ENCODE assay signal across 12 cellular contexts in genomic region chr9:127558581-127559246, GRCh38. TPM values are rescaled to one million over a fixed set of nuclear protein-coding genes. Genes with fewer than 3 reads are reported as not detected.
DNase-seq lines count a peak whose midpoint lies in the region; ATAC-seq, FAIRE-seq and TF ChIP-seq lines count a peak whose summit lies in the region.
"Had no signal": no experiment of that assay in that cellular context is flagged by ENCODE, and none has a peak within 500 bp of the region (broad histone marks: within the 10 kb centered on the region; RNA-seq: fewer than 3 reads in every experiment).

No MANE protein-coding gene starts in this region.

- H3K4me1 ChIP-seq in A549: peaks cover 97% of the 10 kb centered on the region
- peaks cover 32 to 45% of the 10 kb centered on the region in 2 donors for H3K4me1 ChIP-seq in naive thymus-derived CD4-positive, alpha-beta T cell (ENCODE audit: control insufficient read depth in 2 of 2, insufficient read depth in 2 of 2, low read length in 2 of 2)

- H3K9me3 ChIP-seq in A549: no peaks in the 10 kb centered on the region
- no peaks in the 10 kb centered on the region for H3K9me3 ChIP-seq in naive thymus-derived CD4-positive, alpha-beta T cell (ENCODE audit: control insufficient read depth in 2 of 3, low read length in 3 of 3)
- H3K9me3 ChIP-seq: MG63 had no signal

- no peak for FAIRE-seq in A549 (lab: Jason Lieb, UNC)

- TF ChIP-seq CTCF in A549 (IDR thresholded peaks at IDR 0.05): no peak
- no peak for TF ChIP-seq CTCF in HFF-Myc (IDR thresholded peaks at IDR 0.05; ENCODE audit: low read depth, low read length, missing control alignments)
- no peak for TF ChIP-seq CTCF in chondrocyte (IDR thresholded peaks at IDR 0.05)

- no peak for TF ChIP-seq RAD21 in A549 (conservative IDR thresholded peaks at IDR 0.05 in 1 of 2, IDR thresholded peaks at IDR 0.05 in 1 of 2)

- no peaks in the 10 kb centered on the region for H3K36me3 ChIP-seq in naive thymus-derived CD4-positive, alpha-beta T cell (ENCODE audit: control insufficient read depth in 2 of 3, insufficient read depth in 3 of 3, low read length in 3 of 3)

- H3K27ac ChIP-seq in A549: peak overlapping the region; percentile 82 to 92
- H3K27ac ChIP-seq in naive thymus-derived CD4-positive, alpha-beta T cell (ENCODE audit: low read depth, low read length): peak overlapping the region; percentile 65

- H3K9me3 Mint-ChIP-seq in chondrocyte (ENCODE audit: low read depth): no peaks in the 10 kb centered on the region
- H3K9me3 Mint-ChIP-seq in naive thymus-derived CD4-positive, alpha-beta T cell: no peaks in the 10 kb centered on the region

- H3K4me1 Mint-ChIP-seq in chondrocyte (ENCODE audit: low read depth): peaks cover 95% of the 10 kb centered on the region
- H3K4me1 Mint-ChIP-seq in naive thymus-derived CD4-positive, alpha-beta T cell: peaks cover 56 to 91% (median 67%) of the 10 kb centered on the region in 7 donors

- CTCF ChIA-PET in A549 (lab: Yijun Ruan, JAX): interaction anchor here (0.9 to 6.3 kb wide), 18 partner anchors 10 to 363 kb away, joined by 3 to 68 read pairs (median 4); partner anchors contain the start of gene TOR2A
- CTCF ChIA-PET in naive thymus-derived CD4-positive, alpha-beta T cell (lab: Charles Lee): interaction anchor here (0.6 to 1.8 kb wide), 5 partner anchors 28 to 213 kb away, joined by 3 to 5 read pairs (median 4); partner anchors contain the start of gene TOR2A

- DNase-seq in A549 (ENCODE audit: low read depth in 1 of 2, low spot score in 1 of 2) (no peak), HFF-Myc (ENCODE audit: extremely low read depth, low read depth) (no peak), chondrocyte (ENCODE audit: low spot score) (no peak), COLO829 (ENCODE audit: low spot score) (no peak)
- DNase-seq in naive thymus-derived CD4-positive, alpha-beta T cell: no peak
- DNase-seq: activated effector memory CD4-positive, alpha-beta T cell treated with Interleukin-2 at 50 U/mL for 16 hours; glutamatergic neuron; MG63; SIG-M5 had no signal

- H3K4me2 ChIP-seq in A549: peak overlapping the region; percentile 69

- H3K4me3 ChIP-seq in A549: no peak overlapping the region
- H3K4me3 ChIP-seq in HFF-Myc (replicated peaks; ENCODE audit: low read depth, low read length): peak overlapping the region; percentile 16; the same call in 1 of the 2 replicates
- no peak overlapping the region for H3K4me3 ChIP-seq in naive thymus-derived CD4-positive, alpha-beta T cell (ENCODE audit: low read length)
- H3K4me3 ChIP-seq: MG63 had no signal

- no peaks in the 10 kb centered on the region for H3K27me3 Mint-ChIP-seq in chondrocyte (ENCODE audit: low read depth)
- no peaks in the 10 kb centered on the region for H3K27me3 Mint-ChIP-seq in naive thymus-derived CD4-positive, alpha-beta T cell

- H3K4me3 Mint-ChIP-seq in chondrocyte (ENCODE audit: unreplicated experiment): no peak overlapping the region
- peak overlapping the region; percentile 54 to 80 (median 64) for H3K4me3 Mint-ChIP-seq in naive thymus-derived CD4-positive, alpha-beta T cell

- no peak for TF ChIP-seq EP300 in A549 (IDR thresholded peaks at IDR 0.05)

- intact Hi-C loops in naive thymus-derived CD4-positive, alpha-beta T cell (cut with micrococcal nuclease): no loop called here

- POLR2A ChIA-PET in A549 (lab: Yijun Ruan, JAX): interaction anchor here (1.0 to 1.2 kb wide), 2 partner anchors 14 to 20 kb away, joined by 3 read pairs; no protein-coding TSS in a partner anchor
- POLR2A ChIA-PET in naive thymus-derived CD4-positive, alpha-beta T cell (lab: Charles Lee): interaction anchor here (0.5 to 1.4 kb wide), 4 partner anchors 10 to 634 kb away, joined by 3 to 4 read pairs (median 4); partner anchors contain the start of gene LRSAM1

- TF ChIP-seq POLR2A in A549 (IDR thresholded peaks at IDR 0.05; ENCODE audit: low read length): no peak

- 68% methylated on average over 9 of the region's 9 CpGs for WGBS in A549 (ENCODE audit: missing lambda C conversion rate)

- no peaks in the 10 kb centered on the region for H3K27me3 ChIP-seq in naive thymus-derived CD4-positive, alpha-beta T cell (ENCODE audit: control insufficient read depth in 2 of 2, insufficient read depth in 2 of 2, low read length in 2 of 2)
- H3K27me3 ChIP-seq: MG63 had no signal

- ATAC-seq in A549: no peak
- ATAC-seq in naive thymus-derived CD4-positive, alpha-beta T cell: no peak
- ATAC-seq in GM21529 (IDR thresholded peaks at IDR 0.05; ENCODE audit: unreplicated experiment): no peak
- no peak for ATAC-seq in GM21717 (IDR thresholded peaks at IDR 0.05; ENCODE audit: unreplicated experiment)
- ATAC-seq in GM21528 (IDR thresholded peaks at IDR 0.05; ENCODE audit: low FRiP score, unreplicated experiment): no peak

- H3K36me3 Mint-ChIP-seq in chondrocyte (ENCODE audit: low read depth): peaks cover 5% of the 10 kb centered on the region
- peaks cover 0 to 30% (median 0%) of the 10 kb centered on the region in 5 donors for H3K36me3 Mint-ChIP-seq in naive thymus-derived CD4-positive, alpha-beta T cell

- H3K27ac Mint-ChIP-seq in chondrocyte (ENCODE audit: unreplicated experiment): peak overlapping the region; percentile 90
- peak overlapping the region; percentile 75 to 93 (median 82) for H3K27ac Mint-ChIP-seq in naive thymus-derived CD4-positive, alpha-beta T cell

TF ChIP-seq in A549, 52 proteins besides CTCF, POLR2A, EP300 and RAD21:
- TF ChIP-seq RCOR1 (IDR thresholded peaks at IDR 0.05; ENCODE audit: low read depth, low read length): no peak
- no peak for TF ChIP-seq BCL3 (IDR thresholded peaks at IDR 0.05)
- no peak for TF ChIP-seq POLR2AphosphoS2 (conservative IDR thresholded peaks at IDR 0.05; ENCODE audit: low read length)
- TF ChIP-seq CEBPB (IDR thresholded peaks at IDR 0.05): no peak
- no peak for TF ChIP-seq NFE2L2 (conservative IDR thresholded peaks at IDR 0.05; ENCODE audit: low read length)

RNA-seq across cellular contexts. Expression of gene STXBP1, which starts 53.4 kb away (rescaled TPM):
- polyA plus RNA-seq in A549 (2011; rRNA removed): 13.3 and 20.4 TPM in 2 replicates
- polyA plus RNA-seq in A549 (2012; cell fraction: cytosol; rRNA removed): 12.7 and 14.5 TPM in 2 replicates
- 16.5 and 22.0 TPM in 2 replicates for polyA plus RNA-seq in A549 (2012; cell fraction: nucleus; rRNA removed)
- polyA plus RNA-seq in A549 (2017; fragmentation: RNase III; extraction: RNeasy Plus Mini Kit Qiagen cat#74134 plus additional on column Dnase treatment): 16.1 to 22.6 TPM (median 19.8 TPM) in 3 replicates
- 22.3 and 22.9 TPM in 2 replicates for polyA minus RNA-seq in A549 (2011; rRNA and poly(A)+ RNA removed)
- total RNA-seq in chondrocyte: 40.7 to 45.3 TPM (median 41.6 TPM) in 3 replicates
- total RNA-seq in naive thymus-derived CD4-positive, alpha-beta T cell: 10 to 100 TPM in 4 of 5 experiments, 1 to 10 TPM in 1; 6.7 to 17.8 (median 14.1) TPM
- 1 to 10 TPM; 3.0 to 3.3 TPM for polyA plus RNA-seq in naive thymus-derived CD4-positive, alpha-beta T cell
